Comparison of ENCODE assay signal across 9 cellular contexts in genomic region chr5:157471709-157472108, GRCh38. TPM values are rescaled to one million over a fixed set of nuclear protein-coding genes. Genes with fewer than 3 reads are reported as not detected.
DNase-seq lines count a peak whose midpoint lies in the region; ATAC-seq and TF ChIP-seq lines count a peak whose summit lies in the region.
"Had no signal": no experiment of that assay in that cellular context is flagged by ENCODE, and none has a peak within 500 bp of the region (broad histone marks: within the 10 kb centered on the region; RNA-seq: fewer than 3 reads in every experiment).

No MANE protein-coding gene starts in this region.

- H3K27me3 ChIP-seq in HAP-1 (ENCODE audit: low read depth), result no peaks in the 10 kb centered on the region

- POLR2A ChIA-PET in T-cell (lab: Charles Lee), result interaction anchor here in 1 of 2 donors (0.6 kb wide), 1 partner anchor 25 kb away, joined by 11 read pairs; no protein-coding TSS in a partner anchor

- H3K4me1 ChIP-seq in HAP-1, result no peaks in the 10 kb centered on the region

- H3K27ac ChIP-seq in temporal lobe (ENCODE audit: low read depth, low read length), result peak overlapping the region; percentile 72

- peak; percentile 57 for TF ChIP-seq CTCF in foreskin fibroblast (IDR thresholded peaks at IDR 0.05; ENCODE audit: low read depth, low read length)

- ATAC-seq in T-helper 17 cell, result peak; percentile 49
- ATAC-seq in T-cell (replicated peaks in 1 of 4), result no peak

- no peaks in the 10 kb centered on the region for H3K36me3 ChIP-seq in HAP-1 (replicated peaks)

- H3K4me1 Mint-ChIP-seq in T-helper 17 cell, result peaks cover 12% of the 10 kb centered on the region
- no peaks in the 10 kb centered on the region for H3K4me1 Mint-ChIP-seq in T-cell
- H3K4me1 Mint-ChIP-seq: natural killer cell had no signal

- DNase-seq in Caki2 (ENCODE audit: low read depth) (peak; percentile 26), HAP-1 (ENCODE audit: low spot score in 2 of 2) (peak; percentile 32 to 64), T-helper 17 cell (no peak), foreskin fibroblast (peak in 1 of 2 donors; percentile 68), T-cell (no peak), T-helper 9 cell (no peak), ecto neural progenitor cell (ENCODE audit: low spot score) (no peak)
- DNase-seq: natural killer cell had no signal

- no peak overlapping the region for H3K4me3 Mint-ChIP-seq in T-helper 17 cell
- no peak overlapping the region for H3K4me3 Mint-ChIP-seq in T-cell
- H3K4me3 Mint-ChIP-seq: natural killer cell had no signal

- H3K9me3 Mint-ChIP-seq in T-cell, result no peaks in the 10 kb centered on the region
- H3K9me3 Mint-ChIP-seq: natural killer cell had no signal

- H3K9me3 ChIP-seq in HAP-1 (no peaks in the 10 kb centered on the region), T-helper 17 cell (ENCODE audit: control insufficient read depth, low read length, poor library complexity, severe bottlenecking) (no peaks in the 10 kb centered on the region)

- peak overlapping the region; percentile 19 for H3K27ac Mint-ChIP-seq in T-helper 17 cell
- no peak overlapping the region for H3K27ac Mint-ChIP-seq in T-cell
- H3K27ac Mint-ChIP-seq: natural killer cell had no signal

- H3K4me3 ChIP-seq in HAP-1, result no peak overlapping the region
- no peak overlapping the region for H3K4me3 ChIP-seq in foreskin fibroblast (ENCODE audit: low read depth in 1 of 2, low read length in 2 of 2)

- in situ Hi-C loops in Caki2 (cut with HindIII; ENCODE audit: low pct_unique_long_range_greater_than_20kb, low sequenced_read_pairs) (no loop called here), HAP-1 (cut with MboI; ENCODE audit: low sequenced_read_pairs) (no loop called here)

- H3K27me3 Mint-ChIP-seq in T-helper 17 cell, result no peaks in the 10 kb centered on the region
- no peaks in the 10 kb centered on the region for H3K27me3 Mint-ChIP-seq in T-cell

- peaks cover 4% of the 10 kb centered on the region for H3K36me3 Mint-ChIP-seq in T-helper 17 cell (ENCODE audit: low read depth)
- peaks cover 16% of the 10 kb centered on the region for H3K36me3 Mint-ChIP-seq in T-cell
- H3K36me3 Mint-ChIP-seq: natural killer cell had no signal

- CTCF ChIA-PET in T-cell (lab: Charles Lee), result interaction anchor here (0.6 to 1.0 kb wide), 8 partner anchors 12 to 247 kb away, joined by 3 to 5 read pairs (median 4); partner anchors contain the start of gene NIPAL4 (in 1 of the 2)

RNA-seq across cellular contexts. Expression of gene NIPAL4, which starts 11.7 kb away (rescaled TPM):
- total RNA-seq in Caki2 (2014; rRNA removed; shearing (Covaris generic); ENCODE audit: low replicate concordance), result not detected in 2 replicates
- 1 to 10 TPM; 1.5 to 2.3 TPM for total RNA-seq in T-helper 17 cell
- not detected for total RNA-seq in temporal lobe
- under 1 TPM in 4 of 5 donors, not detected in 1; 0.06 to 0.49 (median 0.08) TPM for total RNA-seq in T-cell

Comparison
In these comparisons a context has a peak if more than half of its experiments do, and no peak if none do; other contexts are left out.
1. DNase-seq: peak in Caki2 (single experiment) and HAP-1 (2 of 2); none in T-helper 17 cell (0 of 3), T-cell (0 of 34), T-helper 9 cell (single experiment) and ecto neural progenitor cell (single experiment).